Comparison of ENCODE assay signal across 9 cellular contexts in the genomic region with DNA sequence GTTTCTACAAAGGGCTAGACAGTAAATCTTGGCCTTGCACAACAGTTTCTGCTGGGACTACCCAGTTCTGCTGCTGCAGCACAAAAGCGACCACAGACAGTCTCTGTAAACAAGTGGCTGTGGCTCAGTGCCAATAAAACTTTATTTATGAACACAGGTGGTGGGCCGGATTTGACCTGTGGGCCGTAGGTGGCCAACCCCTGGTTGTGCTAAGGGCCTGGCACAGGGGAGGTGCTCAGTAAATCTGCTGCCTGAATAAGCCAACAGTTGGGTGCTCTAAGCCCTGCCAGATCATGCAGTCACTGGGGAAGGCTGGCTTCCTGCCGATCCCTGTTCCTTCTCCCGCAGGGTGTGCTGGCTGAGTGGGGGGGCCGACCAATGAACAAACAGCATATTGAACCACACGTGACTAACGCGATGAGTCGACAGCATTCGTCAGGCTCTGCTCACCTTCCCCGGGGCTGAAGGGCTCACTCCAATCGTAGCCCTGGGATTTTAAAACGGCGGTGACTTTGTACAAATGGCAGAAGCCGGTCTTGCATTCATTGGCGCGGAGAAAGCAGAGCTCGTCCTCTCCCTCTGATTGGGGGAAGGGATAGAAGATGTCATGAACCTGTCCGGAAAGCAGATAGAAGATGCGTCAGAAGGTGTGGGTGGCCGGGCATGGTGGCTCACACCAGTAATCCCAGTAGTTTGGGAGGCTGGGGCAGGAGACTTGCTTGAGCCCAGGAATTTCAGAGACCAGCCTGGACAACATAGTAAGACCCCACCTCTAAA. TPM values are rescaled to one million over a fixed set of nuclear protein-coding genes. Genes with fewer than 3 reads are reported as not detected.
DNase-seq lines count a peak whose midpoint lies in the region; FAIRE-seq and TF ChIP-seq lines count a peak whose summit lies in the region.
"Had no signal": no experiment of that assay in that cellular context is flagged by ENCODE, and none has a peak within 500 bp of the region (broad histone marks: within the 10 kb centered on the region; RNA-seq: fewer than 3 reads in every experiment).

No MANE protein-coding gene starts in this region.

- H3K4me3 ChIP-seq in epithelial cell of esophagus (ENCODE audit: low read length) (no peak overlapping the region), H7 (ENCODE audit: insufficient read depth, low read depth, low read length) (no peak overlapping the region)

- TF ChIP-seq CTCF in epithelial cell of esophagus (IDR thresholded peaks at IDR 0.05; ENCODE audit: insufficient read depth, low read depth, low read length, missing control alignments) (no peak), D721Med (IDR thresholded peaks at IDR 0.05; ENCODE audit: insufficient read depth, missing control alignments) (no peak)

- no peak overlapping the region for H3K4me3 Mint-ChIP-seq in activated CD4-positive, alpha-beta T cell treated with anti-CD3 and anti-CD28 coated beads, Interleukin-2, amount 10 ng/mL, durations not matched to agents 24 days and 14 days
- H3K4me3 Mint-ChIP-seq: activated naive CD8-positive, alpha-beta T cell treated with anti-CD3 and anti-CD28 coated beads for 36 hours had no signal

- H3K27ac Mint-ChIP-seq in activated CD4-positive, alpha-beta T cell treated with anti-CD3 and anti-CD28 coated beads, Interleukin-2, amount 10 ng/mL, durations not matched to agents 24 days and 14 days: no peak overlapping the region

- no peaks in the 10 kb centered on the region for H3K27me3 ChIP-seq in H7 (ENCODE audit: control insufficient read depth, insufficient read depth, low read length)

- DNase-seq in C1 segment of cervical spinal cord (lab: John Stamatoyannopoulos, UW): peak in 13 of 14 donors; percentile 9 to 92 (median 58)
- DNase-seq in NCI-H446 (lab: John Stamatoyannopoulos, UW): peak; percentile 84 to 92
- DNase-seq in epithelial cell of esophagus (ENCODE audit: low read depth): peak; percentile 100
- DNase-seq in non-pigmented ciliary epithelial cell (ENCODE audit: low read depth): peak; percentile 90
- no peak for DNase-seq in NCI-H1436 treated with DMSO at 0.1 percent for 48 hours (lab: John Stamatoyannopoulos, UW)
- no peak for DNase-seq in D721Med (ENCODE audit: insufficient read length, low spot score)
- DNase-seq in H7: no peak
- no peak for DNase-seq in activated CD4-positive, alpha-beta T cell treated with anti-CD3 and anti-CD28 coated beads, Interleukin-2, amount 10 ng/mL, durations not matched to agents 24 days and 14 days
- DNase-seq: activated naive CD8-positive, alpha-beta T cell treated with anti-CD3 and anti-CD28 coated beads for 36 hours had no signal

- H3K36me3 Mint-ChIP-seq in activated CD4-positive, alpha-beta T cell treated with anti-CD3 and anti-CD28 coated beads, Interleukin-2, amount 10 ng/mL, durations not matched to agents 24 days and 14 days (ENCODE audit: low read depth): peaks cover 47% of the 10 kb centered on the region

- no peaks in the 10 kb centered on the region for H3K27me3 Mint-ChIP-seq in activated CD4-positive, alpha-beta T cell treated with anti-CD3 and anti-CD28 coated beads, Interleukin-2, amount 10 ng/mL, durations not matched to agents 24 days and 14 days
- H3K27me3 Mint-ChIP-seq: activated naive CD8-positive, alpha-beta T cell treated with anti-CD3 and anti-CD28 coated beads for 36 hours had no signal

- H3K9me3 Mint-ChIP-seq in activated CD4-positive, alpha-beta T cell treated with anti-CD3 and anti-CD28 coated beads, Interleukin-2, amount 10 ng/mL, durations not matched to agents 24 days and 14 days: no peaks in the 10 kb centered on the region
- H3K9me3 Mint-ChIP-seq: activated naive CD8-positive, alpha-beta T cell treated with anti-CD3 and anti-CD28 coated beads for 36 hours had no signal

- intact Hi-C loops in activated CD4-positive, alpha-beta T cell treated with anti-CD3 and anti-CD28 coated beads, Interleukin-2, amount 10 ng/mL, durations not matched to agents 24 days and 14 days (cut with micrococcal nuclease): no loop called here

- no peak for FAIRE-seq in D721Med (lab: Jason Lieb, UNC)

- H3K4me1 Mint-ChIP-seq in activated CD4-positive, alpha-beta T cell treated with anti-CD3 and anti-CD28 coated beads, Interleukin-2, amount 10 ng/mL, durations not matched to agents 24 days and 14 days: no peaks in the 10 kb centered on the region
- H3K4me1 Mint-ChIP-seq: activated naive CD8-positive, alpha-beta T cell treated with anti-CD3 and anti-CD28 coated beads for 36 hours had no signal

- peaks cover 37% of the 10 kb centered on the region for H3K36me3 ChIP-seq in H7 (replicated peaks; ENCODE audit: control insufficient read depth, insufficient read depth, low read length)

RNA-seq across cellular contexts. Expression of gene MYDGF, which starts 24.3 kb away (rescaled TPM):
- total RNA-seq in H7 (2014; rRNA removed; shearing (Covaris generic)): 90.2 and 92.2 TPM in 2 replicates
- total RNA-seq in activated CD4-positive, alpha-beta T cell treated with anti-CD3 and anti-CD28 coated beads, Interleukin-2, amount 10 ng/mL, durations not matched to agents 24 days and 14 days: 85.2 and 90.8 TPM in 2 replicates

RNA-seq across cellular contexts. Expression of gene DPP9, which starts 29.2 kb away (rescaled TPM):
- 36.2 and 41.7 TPM in 2 replicates for total RNA-seq in H7 (2014; rRNA removed; shearing (Covaris generic))
- total RNA-seq in activated CD4-positive, alpha-beta T cell treated with anti-CD3 and anti-CD28 coated beads, Interleukin-2, amount 10 ng/mL, durations not matched to agents 24 days and 14 days: 86.4 and 95.9 TPM in 2 replicates

RNA-seq across cellular contexts. Expression of gene TNFAIP8L1, which starts 55.1 kb away (rescaled TPM):
- 9.4 and 11.1 TPM in 2 replicates for total RNA-seq in H7 (2014; rRNA removed; shearing (Covaris generic))
- total RNA-seq in activated CD4-positive, alpha-beta T cell treated with anti-CD3 and anti-CD28 coated beads, Interleukin-2, amount 10 ng/mL, durations not matched to agents 24 days and 14 days: 12.5 and 13.5 TPM in 2 replicates

Comparison
In these comparisons a context has a peak if more than half of its experiments do, and no peak if none do; other contexts are left out.
1. DNase-seq: peak in C1 segment of cervical spinal cord (13 of 14), NCI-H446 (2 of 2), epithelial cell of esophagus (single experiment) and non-pigmented ciliary epithelial cell (single experiment); none in NCI-H1436 treated with DMSO at 0.1 percent for 48 hours (single experiment), D721Med (single experiment), H7 (single experiment) and activated CD4-positive, alpha-beta T cell treated with anti-CD3 and anti-CD28 coated beads, Interleukin-2, amount 10 ng/mL, durations not matched to agents 24 days and 14 days (single experiment).